Comparison of ENCODE assay signal across 11 cellular contexts in genomic region chr9:137088121-137088520, GRCh38. TPM values are rescaled to one million over a fixed set of nuclear protein-coding genes. Genes with fewer than 3 reads are reported as not detected.
DNase-seq lines count a peak whose midpoint lies in the region; ATAC-seq lines count a peak whose summit lies in the region.
"Had no signal": no experiment of that assay in that cellular context is flagged by ENCODE, and none has a peak within 500 bp of the region (broad histone marks: within the 10 kb centered on the region; RNA-seq: fewer than 3 reads in every experiment).

No MANE protein-coding gene starts in this region.

- H3K4me1 ChIP-seq in NT2/D1 (ENCODE audit: insufficient read depth, insufficient read length) (peaks cover 14% of the 10 kb centered on the region), ectodermal cell (ENCODE audit: control insufficient read depth, insufficient read depth, low read length) (peaks cover 12% of the 10 kb centered on the region), skeletal muscle satellite cell (ENCODE audit: control insufficient read depth, insufficient read depth, low read length) (peaks cover 41% of the 10 kb centered on the region), SJCRH30 (peaks cover 19% of the 10 kb centered on the region)

- H3K27ac ChIP-seq in ectodermal cell (ENCODE audit: insufficient read depth, low read depth, low read length, poor library complexity, severe bottlenecking) (no peak overlapping the region), SJCRH30 (no peak overlapping the region), caudate nucleus (ENCODE audit: low read depth, low read length) (no peak overlapping the region)

- no peaks in the 10 kb centered on the region for H3K36me3 Mint-ChIP-seq in activated T-cell treated with anti-CD3 and anti-CD28 coated beads, Interleukin-2, amount 50 U/mL, for 72 hours (ENCODE audit: insufficient read depth in 2 of 2)

- H3K9me3 ChIP-seq in NT2/D1 (ENCODE audit: insufficient read depth, low read length) (no peaks in the 10 kb centered on the region), ectodermal cell (ENCODE audit: control insufficient read depth, low read length) (no peaks in the 10 kb centered on the region), skeletal muscle satellite cell (replicated peaks; ENCODE audit: low read length) (no peaks in the 10 kb centered on the region), SJCRH30 (replicated peaks) (no peaks in the 10 kb centered on the region)

- H3K9ac ChIP-seq in NT2/D1 (ENCODE audit: insufficient read length, low read depth) = peak overlapping the region; percentile 93
- H3K9ac ChIP-seq in skeletal muscle satellite cell (ENCODE audit: low read depth, low read length) = no peak overlapping the region

- peak overlapping the region; percentile 67 to 92 for H3K4me3 Mint-ChIP-seq in activated T-cell treated with anti-CD3 and anti-CD28 coated beads, Interleukin-2, amount 50 U/mL, for 72 hours

- H3K4me3 ChIP-seq in NT2/D1 (ENCODE audit: insufficient read length, low read depth) = peak overlapping the region; percentile 87
- H3K4me3 ChIP-seq in ectodermal cell (ENCODE audit: insufficient read depth, low read depth, low read length) = peak overlapping the region; percentile 88
- H3K4me3 ChIP-seq in skeletal muscle satellite cell (ENCODE audit: low read length) = no peak overlapping the region
- no peak overlapping the region for H3K4me3 ChIP-seq in SJCRH30

- no peaks in the 10 kb centered on the region for H3K9me3 Mint-ChIP-seq in activated T-cell treated with anti-CD3 and anti-CD28 coated beads, Interleukin-2, amount 50 U/mL, for 72 hours

- no peak for ATAC-seq in activated T-cell treated with anti-CD3 and anti-CD28 coated beads, Interleukin-2, amount 50 U/mL, for 72 hours (replicated peaks in 1 of 2)
- no peak for ATAC-seq in HG03039 (IDR thresholded peaks at IDR 0.05; ENCODE audit: unreplicated experiment)
- ATAC-seq: esophagus mucosa had no signal

- H3K27ac Mint-ChIP-seq in activated T-cell treated with anti-CD3 and anti-CD28 coated beads, Interleukin-2, amount 50 U/mL, for 72 hours = peak overlapping the region; percentile 12

- WGBS in ectodermal cell, 2 experiments = 93 to 94% methylated on average over 5 of the region's 5 CpGs

- no peaks in the 10 kb centered on the region for H3K27me3 Mint-ChIP-seq in activated T-cell treated with anti-CD3 and anti-CD28 coated beads, Interleukin-2, amount 50 U/mL, for 72 hours (ENCODE audit: low read depth)

- DNase-seq in activated T-cell treated with anti-CD3 and anti-CD28 coated beads, Interleukin-2, amount 50 U/mL, for 72 hours = no peak
- DNase-seq in activated T-cell treated with anti-CD3 and anti-CD28 coated beads, Interleukin-2, amount 50 U/mL, for 1 hour = no peak
- DNase-seq in NT2/D1 (ENCODE audit: low read depth, low spot score) (no peak), SJCRH30 (no peak), caudate nucleus (lab: John Stamatoyannopoulos, UW) (no peak)
- DNase-seq: amygdala, H7 had no signal

- H3K36me3 ChIP-seq in NT2/D1 (ENCODE audit: insufficient read depth, insufficient read length, low read length) (peaks cover 35% of the 10 kb centered on the region), ectodermal cell (ENCODE audit: control insufficient read depth, insufficient read depth, low read length) (peaks cover 10% of the 10 kb centered on the region), skeletal muscle satellite cell (ENCODE audit: insufficient read depth, low read length) (peaks cover 12% of the 10 kb centered on the region), SJCRH30 (no peaks in the 10 kb centered on the region)

- peak overlapping the region; percentile 92 for H3K4me2 ChIP-seq in skeletal muscle satellite cell (ENCODE audit: low read length)

- H3K27me3 ChIP-seq in NT2/D1 (ENCODE audit: insufficient read depth, insufficient read length) = no peaks in the 10 kb centered on the region
- H3K27me3 ChIP-seq in ectodermal cell (ENCODE audit: control insufficient read depth, insufficient read depth, low read length, poor library complexity, severe bottlenecking) = peaks cover 23% of the 10 kb centered on the region
- no peaks in the 10 kb centered on the region for H3K27me3 ChIP-seq in skeletal muscle satellite cell (ENCODE audit: control insufficient read depth, insufficient read depth, low read length)
- H3K27me3 ChIP-seq in SJCRH30 = no peaks in the 10 kb centered on the region

- H3K4me1 Mint-ChIP-seq in activated T-cell treated with anti-CD3 and anti-CD28 coated beads, Interleukin-2, amount 50 U/mL, for 72 hours (ENCODE audit: low read depth) = peaks cover 39% of the 10 kb centered on the region

RNA-seq across cellular contexts. Expression of gene MAN1B1, which starts 1.3 kb away (rescaled TPM):
- total RNA-seq in activated T-cell treated with anti-CD3 and anti-CD28 coated beads, Interleukin-2, amount 50 U/mL, for 72 hours = 10 to 100 TPM; 40.3 to 45.8 TPM
- 50.1 TPM for polyA plus RNA-seq in ectodermal cell (2013, experiment 1 of 4)
- 47.3 TPM for polyA plus RNA-seq in ectodermal cell (2013, experiment 2 of 4)
- polyA plus RNA-seq in ectodermal cell (2013, experiment 3 of 4) = 39.0 TPM
- 42.2 TPM for polyA plus RNA-seq in ectodermal cell (2013, experiment 4 of 4)
- 48.1 and 54.8 TPM in 2 replicates for total RNA-seq in skeletal muscle satellite cell (2012; rRNA removed)
- total RNA-seq in SJCRH30 (2014; rRNA removed; shearing (Covaris generic)) = 38.4 and 42.6 TPM in 2 replicates

RNA-seq across cellular contexts. Expression of gene UAP1L1, which starts 10.8 kb away (rescaled TPM):
- 10 to 100 TPM; 13.6 to 14.3 TPM for total RNA-seq in activated T-cell treated with anti-CD3 and anti-CD28 coated beads, Interleukin-2, amount 50 U/mL, for 72 hours
- 0.74 TPM for polyA plus RNA-seq in ectodermal cell (2013, experiment 1 of 4)
- 0.53 TPM for polyA plus RNA-seq in ectodermal cell (2013, experiment 2 of 4)
- 0.48 TPM for polyA plus RNA-seq in ectodermal cell (2013, experiment 3 of 4)
- 0.53 TPM for polyA plus RNA-seq in ectodermal cell (2013, experiment 4 of 4)
- 13.2 and 13.5 TPM in 2 replicates for total RNA-seq in skeletal muscle satellite cell (2012; rRNA removed)
- total RNA-seq in SJCRH30 (2014; rRNA removed; shearing (Covaris generic)) = 12.6 and 13.8 TPM in 2 replicates

RNA-seq across cellular contexts. Expression of gene SAPCD2, which starts 17.8 kb away (rescaled TPM):
- total RNA-seq in activated T-cell treated with anti-CD3 and anti-CD28 coated beads, Interleukin-2, amount 50 U/mL, for 72 hours = 1 to 10 TPM; 6.6 to 8.4 TPM
- 12.2 TPM for polyA plus RNA-seq in ectodermal cell (2013, experiment 1 of 4)
- polyA plus RNA-seq in ectodermal cell (2013, experiment 2 of 4) = 9.6 TPM
- polyA plus RNA-seq in ectodermal cell (2013, experiment 3 of 4) = 12.9 TPM
- 12.2 TPM for polyA plus RNA-seq in ectodermal cell (2013, experiment 4 of 4)
- total RNA-seq in skeletal muscle satellite cell (2012; rRNA removed) = 2.8 and 5.5 TPM in 2 replicates
- 69.7 and 71.0 TPM in 2 replicates for total RNA-seq in SJCRH30 (2014; rRNA removed; shearing (Covaris generic))

RNA-seq across cellular contexts. Expression of gene DPP7, which starts 26.4 kb away (rescaled TPM):
- total RNA-seq in activated T-cell treated with anti-CD3 and anti-CD28 coated beads, Interleukin-2, amount 50 U/mL, for 72 hours = 100 to 1,000 TPM; 155 to 158 TPM
- 28.1 TPM for polyA plus RNA-seq in ectodermal cell (2013, experiment 1 of 4)
- polyA plus RNA-seq in ectodermal cell (2013, experiment 2 of 4) = 27.5 TPM
- polyA plus RNA-seq in ectodermal cell (2013, experiment 3 of 4) = 22.0 TPM
- 24.2 TPM for polyA plus RNA-seq in ectodermal cell (2013, experiment 4 of 4)
- total RNA-seq in skeletal muscle satellite cell (2012; rRNA removed) = 62.6 and 70.3 TPM in 2 replicates
- 12.6 and 13.4 TPM in 2 replicates for total RNA-seq in SJCRH30 (2014; rRNA removed; shearing (Covaris generic))

RNA-seq across cellular contexts. Expression of gene ENTPD2, which starts 34.3 kb away (rescaled TPM):
- total RNA-seq in activated T-cell treated with anti-CD3 and anti-CD28 coated beads, Interleukin-2, amount 50 U/mL, for 72 hours = under 1 TPM; 0.28 to 0.48 TPM
- not detected for polyA plus RNA-seq in ectodermal cell (2013, experiment 1 of 4)
- polyA plus RNA-seq in ectodermal cell (2013, experiment 2 of 4) = 0.25 TPM
- not detected for polyA plus RNA-seq in ectodermal cell (2013, experiment 3 of 4)
- polyA plus RNA-seq in ectodermal cell (2013, experiment 4 of 4) = not detected
- not detected in 2 replicates for total RNA-seq in skeletal muscle satellite cell (2012; rRNA removed)
- total RNA-seq in SJCRH30 (2014; rRNA removed; shearing (Covaris generic)) = 1.9 and 2.0 TPM in 2 replicates
- total RNA-seq: H7 had no signal

Comparison
In these comparisons a context has a peak if more than half of its experiments do, and no peak if none do; other contexts are left out.
1. H3K4me3 ChIP-seq: peak in NT2/D1 (single experiment) and ectodermal cell (single experiment); none in skeletal muscle satellite cell (single experiment) and SJCRH30 (single experiment).